13 cellular contexts compared by ENCODE assay signal in genomic region chr5:159185773-159186172, GRCh38. TPM values are rescaled to one million over a fixed set of nuclear protein-coding genes. Genes with fewer than 3 reads are reported as not detected.
DNase-seq lines count a peak whose midpoint lies in the region; ATAC-seq, FAIRE-seq and TF ChIP-seq lines count a peak whose summit lies in the region.
"Had no signal": no experiment of that assay in that cellular context is flagged by ENCODE, and none has a peak within 500 bp of the region (broad histone marks: within the 10 kb centered on the region; RNA-seq: fewer than 3 reads in every experiment).

No MANE protein-coding gene starts in this region.

- TF ChIP-seq POLR2A in A549 (IDR thresholded peaks at IDR 0.05; ENCODE audit: low read length) = no peak

- in situ Hi-C loops in GM23248 (cut with MboI) = no loop called here

- H3K4me1 ChIP-seq in A549 (peaks cover 98% of the 10 kb centered on the region), GM23248 (ENCODE audit: insufficient read depth) (peaks cover 60% of the 10 kb centered on the region), kidney (ENCODE audit: control insufficient read depth in 1 of 2, insufficient read depth in 1 of 2, low read depth in 1 of 2, low read length in 2 of 2) (no peaks in the 10 kb centered on the region)

- H3K27ac ChIP-seq in A549 = peak overlapping the region; percentile 91 to 94
- peak overlapping the region; percentile 96 for H3K27ac ChIP-seq in GM23248
- H3K27ac ChIP-seq in kidney (ENCODE audit: low read depth in 2 of 2, low read length in 2 of 2) = no peak overlapping the region

- H3K27ac Mint-ChIP-seq in activated naive CD8-positive, alpha-beta T cell treated with anti-CD3 and anti-CD28 coated beads, Interleukin-2, amount 50 U/mL, for 24 hours = peak overlapping the region; percentile 69
- H3K27ac Mint-ChIP-seq in mesothelial cell of epicardium = peak overlapping the region; percentile 84

- intact Hi-C loops in kidney (cut with DNase I) = no loop called here

- no peak for TF ChIP-seq RAD21 in A549 (conservative IDR thresholded peaks at IDR 0.05 in 1 of 2, IDR thresholded peaks at IDR 0.05 in 1 of 2)

- no peak for TF ChIP-seq EP300 in A549 (IDR thresholded peaks at IDR 0.05)

- H3K9me3 ChIP-seq in A549 (no peaks in the 10 kb centered on the region), GM23248 (ENCODE audit: low read depth) (no peaks in the 10 kb centered on the region), kidney (ENCODE audit: control insufficient read depth in 1 of 2, low read length in 2 of 2) (no peaks in the 10 kb centered on the region)

- DNase-seq in A549 (ENCODE audit: low read depth in 1 of 2, low spot score in 1 of 2) = no peak
- no peak for DNase-seq in GM23248
- DNase-seq in activated naive CD8-positive, alpha-beta T cell treated with anti-CD3 and anti-CD28 coated beads, Interleukin-2, amount 50 U/mL, for 24 hours = no peak
- DNase-seq in mesothelial cell of epicardium (ENCODE audit: low spot score in 2 of 2, unreplicated experiment in 2 of 2) = no peak
- no peak for DNase-seq in kidney
- no peak for DNase-seq in HT-29 (ENCODE audit: low spot score)
- DNase-seq: cerebellar nuclear complex, EL, NCI-H2171 treated with DMSO at 0.1 percent for 48 hours, retina, T-cell had no signal

- POLR2A ChIA-PET in A549 (lab: Yijun Ruan, JAX) = interaction anchor here (1.0 to 2.3 kb wide), 3 partner anchors 11 to 22 kb away, joined by 3 to 10 read pairs (median 6); no protein-coding TSS in a partner anchor

- H3K27me3 Mint-ChIP-seq in activated naive CD8-positive, alpha-beta T cell treated with anti-CD3 and anti-CD28 coated beads, Interleukin-2, amount 50 U/mL, for 24 hours = no peaks in the 10 kb centered on the region
- no peaks in the 10 kb centered on the region for H3K27me3 Mint-ChIP-seq in mesothelial cell of epicardium (ENCODE audit: low read depth)
- H3K27me3 Mint-ChIP-seq: T-cell had no signal

- peaks cover 21% of the 10 kb centered on the region; the same call in 1 of the 2 replicates for H3K36me3 ChIP-seq in GM23248 (ENCODE audit: low read depth)
- H3K36me3 ChIP-seq in kidney (ENCODE audit: control insufficient read depth in 1 of 2, insufficient read depth in 2 of 2, low read length in 2 of 2) = no peaks in the 10 kb centered on the region

- H3K27me3 ChIP-seq in GM23248 (replicated peaks; ENCODE audit: insufficient read depth) = no peaks in the 10 kb centered on the region

- H3K9ac ChIP-seq in GM23248 = peak overlapping the region; percentile 65
- H3K9ac ChIP-seq in kidney (ENCODE audit: low read length in 2 of 2) = no peak overlapping the region

- no peak overlapping the region for H2AFZ ChIP-seq in GM23248

- H3K79me2 ChIP-seq in GM23248 (ENCODE audit: insufficient read depth) = peaks cover 85% of the 10 kb centered on the region

- H3K4me3 ChIP-seq in A549 (0 out of 3 replicates have a peak overlapping the region, but pooled peaks have one; percentile 2), GM23248 (no peak overlapping the region), kidney (ENCODE audit: low read length in 2 of 2) (no peak overlapping the region)

- H3K4me3 Mint-ChIP-seq in activated naive CD8-positive, alpha-beta T cell treated with anti-CD3 and anti-CD28 coated beads, Interleukin-2, amount 50 U/mL, for 24 hours = no peak overlapping the region
- H3K4me3 Mint-ChIP-seq in mesothelial cell of epicardium = no peak overlapping the region
- H3K4me3 Mint-ChIP-seq: T-cell had no signal

- 30% methylated on average over 10 of the region's 10 CpGs for WGBS in A549 (ENCODE audit: missing lambda C conversion rate)
- WGBS in GM23248 (ENCODE audit: low coverage in 1 of 2, low lambda C conversion rate in 2 of 2, missing lambda C conversion rate in 2 of 2), 2 experiments = 88 to 90% methylated on average over 10 of the region's 10 CpGs

- CTCF ChIA-PET in A549 (lab: Yijun Ruan, JAX) = interaction anchor here (0.6 to 1.3 kb wide), 6 partner anchors 16 to 88 kb away, joined by 3 to 6 read pairs (median 3); no protein-coding TSS in a partner anchor

- peak in 1 of 2 experiments; percentile 28; a peak in 3 of 6 replicates for ATAC-seq in A549
- ATAC-seq in activated naive CD8-positive, alpha-beta T cell treated with anti-CD3 and anti-CD28 coated beads, Interleukin-2, amount 50 U/mL, for 24 hours = no peak
- ATAC-seq in GM18867 (IDR thresholded peaks at IDR 0.05; ENCODE audit: unreplicated experiment) = no peak
- ATAC-seq in HG03571 (IDR thresholded peaks at IDR 0.05; ENCODE audit: unreplicated experiment) = no peak

- H3K4me2 ChIP-seq in A549 (peak overlapping the region; percentile 79), GM23248 (ENCODE audit: unreplicated experiment) (peak overlapping the region; percentile 67)

- TF ChIP-seq CTCF in A549 (IDR thresholded peaks at IDR 0.05) (no peak), mesothelial cell of epicardium (IDR thresholded peaks at IDR 0.05; ENCODE audit: unreplicated experiment) (no peak), kidney (IDR thresholded peaks at IDR 0.05; ENCODE audit: borderline replicate concordance, extremely low read depth, insufficient read depth) (no peak)

- FAIRE-seq in A549 (lab: Jason Lieb, UNC) (no peak), kidney (lab: Jason Lieb, UNC) (no peak)

- H4K20me1 ChIP-seq in GM23248 (ENCODE audit: insufficient read depth) = no peaks in the 10 kb centered on the region

- H3K9me2 ChIP-seq in GM23248 (ENCODE audit: insufficient read depth) = no peaks in the 10 kb centered on the region

- peaks cover 32% of the 10 kb centered on the region for H3K36me3 Mint-ChIP-seq in activated naive CD8-positive, alpha-beta T cell treated with anti-CD3 and anti-CD28 coated beads, Interleukin-2, amount 50 U/mL, for 24 hours (ENCODE audit: low read depth)
- peaks cover 21% of the 10 kb centered on the region for H3K36me3 Mint-ChIP-seq in mesothelial cell of epicardium

- H3K4me1 Mint-ChIP-seq in activated naive CD8-positive, alpha-beta T cell treated with anti-CD3 and anti-CD28 coated beads, Interleukin-2, amount 50 U/mL, for 24 hours = peaks cover 78% of the 10 kb centered on the region
- peaks cover 42% of the 10 kb centered on the region for H3K4me1 Mint-ChIP-seq in mesothelial cell of epicardium

- H3F3A ChIP-seq in GM23248 (ENCODE audit: insufficient read depth) = peaks cover 64% of the 10 kb centered on the region

- H3K9me3 Mint-ChIP-seq in activated naive CD8-positive, alpha-beta T cell treated with anti-CD3 and anti-CD28 coated beads, Interleukin-2, amount 50 U/mL, for 24 hours = no peaks in the 10 kb centered on the region
- peaks cover 3% of the 10 kb centered on the region for H3K9me3 Mint-ChIP-seq in mesothelial cell of epicardium
- H3K9me3 Mint-ChIP-seq: T-cell had no signal

TF ChIP-seq in A549, 52 proteins besides CTCF, POLR2A, EP300 and RAD21:
- TF ChIP-seq HOXA7 (CRISPR knock-in tag; IDR thresholded peaks at IDR 0.05) = no peak
- TF ChIP-seq CBX2 (IDR thresholded peaks at IDR 0.05; ENCODE audit: borderline replicate concordance, low read depth) = no peak
- peak; percentile 59; the same call in 1 of the 2 replicates for TF ChIP-seq HOXB13 (CRISPR knock-in tag; IDR thresholded peaks at IDR 0.05; ENCODE audit: low read depth)
- no peak for TF ChIP-seq RNF2 (IDR thresholded peaks at IDR 0.05; ENCODE audit: borderline replicate concordance, low read depth)
- no peak for TF ChIP-seq ZFP36 (IDR thresholded peaks at IDR 0.05; ENCODE audit: borderline replicate concordance, partially characterized antibody)
- TF ChIP-seq FOXS1 (CRISPR knock-in tag; IDR thresholded peaks at IDR 0.05) = no peak
- TF ChIP-seq RARB (CRISPR knock-in tag; IDR thresholded peaks at IDR 0.05) = no peak
- peak; percentile 40; the same call in 1 of the 2 replicates for TF ChIP-seq EHF (CRISPR knock-in tag; IDR thresholded peaks at IDR 0.05)

RNA-seq across cellular contexts. Expression of gene RNF145, which starts 23.6 kb away (rescaled TPM):
- 122 and 147 TPM in 2 replicates for polyA plus RNA-seq in A549 (2011; rRNA removed)
- polyA plus RNA-seq in A549 (2012; cell fraction: cytosol; rRNA removed) = 38.4 and 45.0 TPM in 2 replicates
- polyA plus RNA-seq in A549 (2012; cell fraction: nucleus; rRNA removed) = 20.9 and 43.9 TPM in 2 replicates
- 120 to 146 TPM (median 137 TPM) in 3 replicates for polyA plus RNA-seq in A549 (2017; fragmentation: RNase III; extraction: RNeasy Plus Mini Kit Qiagen cat#74134 plus additional on column Dnase treatment)
- 82.2 and 83.3 TPM in 2 replicates for polyA minus RNA-seq in A549 (2011; rRNA and poly(A)+ RNA removed)
- 31.5 and 38.7 TPM in 2 replicates for total RNA-seq in GM23248 (2014; rRNA removed; shearing (Covaris generic))
- polyA plus RNA-seq in GM23248 (2016; fragmentation: Nextera tagmentation; extraction: Ambion mirVana) = 9.2 and 10.6 TPM in 2 replicates
- 88.8 to 93.1 TPM (median 91.4 TPM) in 3 replicates for total RNA-seq in mesothelial cell of epicardium
- 66.5 TPM for total RNA-seq in kidney
- 29.6 TPM for polyA plus RNA-seq in kidney (ENCODE audit: insufficient read depth, low read depth, low replicate concordance)
- total RNA-seq in HT-29 (2014; rRNA removed; shearing (Covaris generic)) = 14.3 and 14.4 TPM in 2 replicates

Comparison
In these comparisons a context has a peak if more than half of its experiments do, and no peak if none do; other contexts are left out.
1. H3K27ac ChIP-seq: peak in A549 (2 of 2) and GM23248 (single experiment); none in kidney (0 of 2).